1 cellular context compared by ENCODE assay signal in the genomic region with DNA sequence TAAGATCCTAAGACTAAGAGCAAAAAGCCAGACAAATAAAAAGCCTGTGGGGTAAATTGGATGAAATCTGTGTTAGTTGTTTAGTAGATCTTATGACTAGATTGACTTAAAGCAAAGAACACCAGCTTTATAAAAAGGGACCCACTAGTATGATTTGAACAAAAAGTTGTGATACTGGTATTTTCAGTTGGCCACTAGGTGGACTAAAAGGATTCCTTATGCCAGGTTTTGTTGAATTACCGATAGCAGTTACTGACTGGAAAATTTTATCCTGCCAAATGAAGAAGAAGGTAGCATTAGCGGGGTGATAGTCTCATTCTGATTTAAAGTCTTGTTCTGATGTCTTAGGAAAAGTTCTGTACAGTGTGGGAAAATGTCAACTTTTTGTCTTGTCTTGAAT.
TF ChIP-seq lines count a peak whose summit lies in the region.

No MANE protein-coding gene starts in this region.

TF ChIP-seq in H1, 55 proteins besides CTCF, POLR2A, EP300 and RAD21:
- TF ChIP-seq BCL11A (IDR thresholded peaks at IDR 0.05; ENCODE audit: low read depth in 2 of 2, low read length in 2 of 2): no peak
- TF ChIP-seq BRCA1 (IDR thresholded peaks at IDR 0.05; ENCODE audit: low read depth, low read length): no peak
- no peak for TF ChIP-seq SP2 (IDR thresholded peaks at IDR 0.05; ENCODE audit: low read length)
- no peak for TF ChIP-seq PHF8 (conservative IDR thresholded peaks at IDR 0.05; ENCODE audit: low read depth, low read length)
- no peak for TF ChIP-seq NANOG (IDR thresholded peaks at IDR 0.05; ENCODE audit: insufficient read depth, low read depth, low read length, poor library complexity, severe bottlenecking)
- TF ChIP-seq HDAC2 (IDR thresholded peaks at IDR 0.05; ENCODE audit: borderline replicate concordance in 1 of 2, low read depth in 2 of 2, low read length in 2 of 2): no peak
- TF ChIP-seq CTBP2 (IDR thresholded peaks at IDR 0.05; ENCODE audit: borderline replicate concordance, insufficient read depth, insufficient read length, low read length): no peak
- TF ChIP-seq HDAC6 (IDR thresholded peaks at IDR 0.05; ENCODE audit: low read depth, low read length): no peak
- TF ChIP-seq EGR1 (IDR thresholded peaks at IDR 0.05; ENCODE audit: borderline replicate concordance, low read depth, low read length): no peak
- no peak for TF ChIP-seq SP4 (IDR thresholded peaks at IDR 0.05; ENCODE audit: low read length)
